Comparison of ENCODE assay signal across 1 cellular context in the genomic region with DNA sequence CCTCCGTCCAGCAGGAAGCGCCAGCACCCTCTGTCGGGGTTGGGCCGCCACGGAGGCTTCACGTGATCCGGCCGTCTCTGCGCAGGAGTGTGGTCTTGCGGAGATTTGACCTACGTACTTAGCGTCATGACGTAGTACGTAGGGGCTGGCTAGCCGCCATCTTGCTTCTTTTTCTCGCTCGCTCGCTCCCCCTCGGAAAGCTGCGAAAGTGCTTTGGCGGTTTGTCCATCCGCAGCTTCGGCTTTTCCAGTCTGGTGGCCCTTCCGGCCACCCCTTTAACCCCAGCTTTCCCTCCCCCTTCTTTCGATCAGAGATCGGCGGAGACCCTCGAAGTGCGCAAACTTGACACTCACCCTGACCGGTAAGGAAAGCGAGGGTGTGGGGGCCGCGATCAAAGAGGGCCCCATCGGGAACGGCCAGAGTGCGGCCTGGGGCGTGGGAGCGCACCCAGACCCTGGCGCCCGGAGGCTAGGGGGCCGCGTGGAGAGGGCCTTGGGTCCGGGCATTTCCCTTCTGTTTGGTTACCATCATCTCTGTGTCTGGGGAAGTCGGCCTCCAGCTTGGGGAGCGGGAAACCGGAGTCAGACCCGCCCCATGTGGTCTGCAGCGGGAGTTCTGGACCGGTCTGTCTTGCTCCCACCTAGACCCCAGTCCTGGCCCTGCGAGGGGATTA.
TF ChIP-seq lines count a peak whose summit lies in the region.

A gene (plus strand): TSS at position 156 of the 673 bp plus-strand sequence. CDS start 26,559 bp downstream, outside the sequence.

TF ChIP-seq in K562, 482 proteins besides CTCF, POLR2A, EP300 and RAD21 (continued from another document and continues in another):
- TF ChIP-seq, protein P1, sequence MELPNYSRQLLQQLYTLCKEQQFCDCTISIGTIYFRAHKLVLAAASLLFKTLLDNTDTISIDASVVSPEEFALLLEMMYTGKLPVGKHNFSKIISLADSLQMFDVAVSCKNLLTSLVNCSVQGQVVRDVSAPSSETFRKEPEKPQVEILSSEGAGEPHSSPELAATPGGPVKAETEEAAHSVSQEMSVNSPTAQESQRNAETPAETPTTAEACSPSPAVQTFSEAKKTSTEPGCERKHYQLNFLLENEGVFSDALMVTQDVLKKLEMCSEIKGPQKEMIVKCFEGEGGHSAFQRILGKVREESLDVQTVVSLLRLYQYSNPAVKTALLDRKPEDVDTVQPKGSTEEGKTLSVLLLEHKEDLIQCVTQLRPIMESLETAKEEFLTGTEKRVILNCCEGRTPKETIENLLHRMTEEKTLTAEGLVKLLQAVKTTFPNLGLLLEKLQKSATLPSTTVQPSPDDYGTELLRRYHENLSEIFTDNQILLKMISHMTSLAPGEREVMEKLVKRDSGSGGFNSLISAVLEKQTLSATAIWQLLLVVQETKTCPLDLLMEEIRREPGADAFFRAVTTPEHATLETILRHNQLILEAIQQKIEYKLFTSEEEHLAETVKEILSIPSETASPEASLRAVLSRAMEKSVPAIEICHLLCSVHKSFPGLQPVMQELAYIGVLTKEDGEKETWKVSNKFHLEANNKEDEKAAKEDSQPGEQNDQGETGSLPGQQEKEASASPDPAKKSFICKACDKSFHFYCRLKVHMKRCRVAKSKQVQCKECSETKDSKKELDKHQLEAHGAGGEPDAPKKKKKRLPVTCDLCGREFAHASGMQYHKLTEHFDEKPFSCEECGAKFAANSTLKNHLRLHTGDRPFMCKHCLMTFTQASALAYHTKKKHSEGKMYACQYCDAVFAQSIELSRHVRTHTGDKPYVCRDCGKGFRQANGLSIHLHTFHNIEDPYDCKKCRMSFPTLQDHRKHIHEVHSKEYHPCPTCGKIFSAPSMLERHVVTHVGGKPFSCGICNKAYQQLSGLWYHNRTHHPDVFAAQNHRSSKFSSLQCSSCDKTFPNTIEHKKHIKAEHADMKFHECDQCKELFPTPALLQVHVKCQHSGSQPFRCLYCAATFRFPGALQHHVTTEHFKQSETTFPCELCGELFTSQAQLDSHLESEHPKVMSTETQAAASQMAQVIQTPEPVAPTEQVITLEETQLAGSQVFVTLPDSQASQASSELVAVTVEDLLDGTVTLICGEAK (IDR thresholded peaks at IDR 0.05) = peak; percentile 9; the same call in 1 of the 2 replicates
- TF ChIP-seq, protein P1 (CRISPR knock-in tag; IDR thresholded peaks at IDR 0.05) = no peak
- peak; percentile 56 for TF ChIP-seq SMAD1 (IDR thresholded peaks at IDR 0.05; ENCODE audit: low read depth, low read length, partially characterized antibody)
- peak; percentile 62 for TF ChIP-seq FIP1L1 (IDR thresholded peaks at IDR 0.05; ENCODE audit: low read depth, low read length, poor library complexity, severe bottlenecking)
- TF ChIP-seq, protein P2, sequence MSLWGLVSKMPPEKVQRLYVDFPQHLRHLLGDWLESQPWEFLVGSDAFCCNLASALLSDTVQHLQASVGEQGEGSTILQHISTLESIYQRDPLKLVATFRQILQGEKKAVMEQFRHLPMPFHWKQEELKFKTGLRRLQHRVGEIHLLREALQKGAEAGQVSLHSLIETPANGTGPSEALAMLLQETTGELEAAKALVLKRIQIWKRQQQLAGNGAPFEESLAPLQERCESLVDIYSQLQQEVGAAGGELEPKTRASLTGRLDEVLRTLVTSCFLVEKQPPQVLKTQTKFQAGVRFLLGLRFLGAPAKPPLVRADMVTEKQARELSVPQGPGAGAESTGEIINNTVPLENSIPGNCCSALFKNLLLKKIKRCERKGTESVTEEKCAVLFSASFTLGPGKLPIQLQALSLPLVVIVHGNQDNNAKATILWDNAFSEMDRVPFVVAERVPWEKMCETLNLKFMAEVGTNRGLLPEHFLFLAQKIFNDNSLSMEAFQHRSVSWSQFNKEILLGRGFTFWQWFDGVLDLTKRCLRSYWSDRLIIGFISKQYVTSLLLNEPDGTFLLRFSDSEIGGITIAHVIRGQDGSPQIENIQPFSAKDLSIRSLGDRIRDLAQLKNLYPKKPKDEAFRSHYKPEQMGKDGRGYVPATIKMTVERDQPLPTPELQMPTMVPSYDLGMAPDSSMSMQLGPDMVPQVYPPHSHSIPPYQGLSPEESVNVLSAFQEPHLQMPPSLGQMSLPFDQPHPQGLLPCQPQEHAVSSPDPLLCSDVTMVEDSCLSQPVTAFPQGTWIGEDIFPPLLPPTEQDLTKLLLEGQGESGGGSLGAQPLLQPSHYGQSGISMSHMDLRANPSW (CRISPR knock-in tag; IDR thresholded peaks at IDR 0.05) = no peak; the same call in 1 of the 2 replicates
- TF ChIP-seq SMAD2 (IDR thresholded peaks at IDR 0.05; ENCODE audit: low read depth, low read length) = no peak
- no peak for TF ChIP-seq ZNF695 (CRISPR knock-in tag; IDR thresholded peaks at IDR 0.05)
- TF ChIP-seq DMBX1 (CRISPR knock-in tag; IDR thresholded peaks at IDR 0.05; ENCODE audit: borderline replicate concordance) = no peak
- TF ChIP-seq, protein P3, sequence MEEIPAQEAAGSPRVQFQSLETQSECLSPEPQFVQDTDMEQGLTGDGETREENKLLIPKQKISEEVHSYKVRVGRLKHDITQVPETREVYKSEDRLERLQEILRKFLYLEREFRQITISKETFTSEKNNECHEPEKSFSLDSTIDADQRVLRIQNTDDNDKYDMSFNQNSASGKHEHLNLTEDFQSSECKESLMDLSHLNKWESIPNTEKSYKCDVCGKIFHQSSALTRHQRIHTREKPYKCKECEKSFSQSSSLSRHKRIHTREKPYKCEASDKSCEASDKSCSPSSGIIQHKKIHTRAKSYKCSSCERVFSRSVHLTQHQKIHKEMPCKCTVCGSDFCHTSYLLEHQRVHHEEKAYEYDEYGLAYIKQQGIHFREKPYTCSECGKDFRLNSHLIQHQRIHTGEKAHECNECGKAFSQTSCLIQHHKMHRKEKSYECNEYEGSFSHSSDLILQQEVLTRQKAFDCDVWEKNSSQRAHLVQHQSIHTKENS (CRISPR knock-in tag; IDR thresholded peaks at IDR 0.05) = no peak
- TF ChIP-seq YY1 (IDR thresholded peaks at IDR 0.05; ENCODE audit: borderline replicate concordance in 1 of 3, control insufficient read depth in 1 of 3, extremely low read depth in 1 of 3, insufficient read depth in 3 of 3, insufficient read length in 1 of 3, insufficient replicate concordance in 2 of 3, low read depth in 1 of 3, low read length in 2 of 3) = peak; percentile 88 to 97 (median 96)
- peak; percentile 54; the same call in 1 of the 2 replicates for TF ChIP-seq RUNX1 (IDR thresholded peaks at IDR 0.05; ENCODE audit: low read depth)
- TF ChIP-seq BRD9 (IDR thresholded peaks at IDR 0.05; ENCODE audit: low read depth, partially characterized antibody) = peak; percentile 24
- no peak for TF ChIP-seq GTF2A2 (tag; IDR thresholded peaks at IDR 0.05)
- TF ChIP-seq HCFC1 (IDR thresholded peaks at IDR 0.05; ENCODE audit: low read depth, low read length) = peak; percentile 60
- TF ChIP-seq, protein P4, sequence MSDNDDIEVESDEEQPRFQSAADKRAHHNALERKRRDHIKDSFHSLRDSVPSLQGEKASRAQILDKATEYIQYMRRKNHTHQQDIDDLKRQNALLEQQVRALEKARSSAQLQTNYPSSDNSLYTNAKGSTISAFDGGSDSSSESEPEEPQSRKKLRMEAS (CRISPR knock-in tag; IDR thresholded peaks at IDR 0.05) = peak; percentile 77
- no peak for TF ChIP-seq ASH1L (IDR thresholded peaks at IDR 0.05; ENCODE audit: borderline replicate concordance, low read depth, partially characterized antibody)
- TF ChIP-seq CBFA2T2 (conservative IDR thresholded peaks at IDR 0.05) = peak; percentile 79
- no peak for TF ChIP-seq CBFA2T3 (IDR thresholded peaks at IDR 0.05)
- peak; percentile 69; the same call in 1 of the 2 replicates for TF ChIP-seq HLTF (IDR thresholded peaks at IDR 0.05)
- TF ChIP-seq, protein P5, sequence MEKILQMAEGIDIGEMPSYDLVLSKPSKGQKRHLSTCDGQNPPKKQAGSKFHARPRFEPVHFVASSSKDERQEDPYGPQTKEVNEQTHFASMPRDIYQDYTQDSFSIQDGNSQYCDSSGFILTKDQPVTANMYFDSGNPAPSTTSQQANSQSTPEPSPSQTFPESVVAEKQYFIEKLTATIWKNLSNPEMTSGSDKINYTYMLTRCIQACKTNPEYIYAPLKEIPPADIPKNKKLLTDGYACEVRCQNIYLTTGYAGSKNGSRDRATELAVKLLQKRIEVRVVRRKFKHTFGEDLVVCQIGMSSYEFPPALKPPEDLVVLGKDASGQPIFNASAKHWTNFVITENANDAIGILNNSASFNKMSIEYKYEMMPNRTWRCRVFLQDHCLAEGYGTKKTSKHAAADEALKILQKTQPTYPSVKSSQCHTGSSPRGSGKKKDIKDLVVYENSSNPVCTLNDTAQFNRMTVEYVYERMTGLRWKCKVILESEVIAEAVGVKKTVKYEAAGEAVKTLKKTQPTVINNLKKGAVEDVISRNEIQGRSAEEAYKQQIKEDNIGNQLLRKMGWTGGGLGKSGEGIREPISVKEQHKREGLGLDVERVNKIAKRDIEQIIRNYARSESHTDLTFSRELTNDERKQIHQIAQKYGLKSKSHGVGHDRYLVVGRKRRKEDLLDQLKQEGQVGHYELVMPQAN (IDR thresholded peaks at IDR 0.05; ENCODE audit: borderline replicate concordance) = peak; percentile 86; the same call in 1 of the 2 replicates
- TF ChIP-seq, protein P6, sequence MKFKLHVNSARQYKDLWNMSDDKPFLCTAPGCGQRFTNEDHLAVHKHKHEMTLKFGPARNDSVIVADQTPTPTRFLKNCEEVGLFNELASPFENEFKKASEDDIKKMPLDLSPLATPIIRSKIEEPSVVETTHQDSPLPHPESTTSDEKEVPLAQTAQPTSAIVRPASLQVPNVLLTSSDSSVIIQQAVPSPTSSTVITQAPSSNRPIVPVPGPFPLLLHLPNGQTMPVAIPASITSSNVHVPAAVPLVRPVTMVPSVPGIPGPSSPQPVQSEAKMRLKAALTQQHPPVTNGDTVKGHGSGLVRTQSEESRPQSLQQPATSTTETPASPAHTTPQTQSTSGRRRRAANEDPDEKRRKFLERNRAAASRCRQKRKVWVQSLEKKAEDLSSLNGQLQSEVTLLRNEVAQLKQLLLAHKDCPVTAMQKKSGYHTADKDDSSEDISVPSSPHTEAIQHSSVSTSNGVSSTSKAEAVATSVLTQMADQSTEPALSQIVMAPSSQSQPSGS (CRISPR knock-in tag; IDR thresholded peaks at IDR 0.05) = no peak
- TF ChIP-seq ARHGAP35 (IDR thresholded peaks at IDR 0.05; ENCODE audit: partially characterized antibody) = no peak
- TF ChIP-seq ESRRA (IDR thresholded peaks at IDR 0.05; ENCODE audit: borderline replicate concordance, low read depth) = peak; percentile 68; the same call in 1 of the 2 replicates
- TF ChIP-seq OTX1 (CRISPR knock-in tag; IDR thresholded peaks at IDR 0.05) = no peak
- no peak for TF ChIP-seq RBM25 (IDR thresholded peaks at IDR 0.05; ENCODE audit: low read depth, low read length, severe bottlenecking)
- TF ChIP-seq ELF2 (CRISPR knock-in tag; IDR thresholded peaks at IDR 0.05) = no peak
- peak; percentile 41; the same call in 1 of the 2 replicates for TF ChIP-seq GABPB1 (CRISPR knock-in tag; IDR thresholded peaks at IDR 0.05)
- no peak for TF ChIP-seq BCOR (IDR thresholded peaks at IDR 0.05)
- no peak for TF ChIP-seq ILK (tag; IDR thresholded peaks at IDR 0.05; ENCODE audit: borderline replicate concordance, low read depth)
- TF ChIP-seq, protein P7, sequence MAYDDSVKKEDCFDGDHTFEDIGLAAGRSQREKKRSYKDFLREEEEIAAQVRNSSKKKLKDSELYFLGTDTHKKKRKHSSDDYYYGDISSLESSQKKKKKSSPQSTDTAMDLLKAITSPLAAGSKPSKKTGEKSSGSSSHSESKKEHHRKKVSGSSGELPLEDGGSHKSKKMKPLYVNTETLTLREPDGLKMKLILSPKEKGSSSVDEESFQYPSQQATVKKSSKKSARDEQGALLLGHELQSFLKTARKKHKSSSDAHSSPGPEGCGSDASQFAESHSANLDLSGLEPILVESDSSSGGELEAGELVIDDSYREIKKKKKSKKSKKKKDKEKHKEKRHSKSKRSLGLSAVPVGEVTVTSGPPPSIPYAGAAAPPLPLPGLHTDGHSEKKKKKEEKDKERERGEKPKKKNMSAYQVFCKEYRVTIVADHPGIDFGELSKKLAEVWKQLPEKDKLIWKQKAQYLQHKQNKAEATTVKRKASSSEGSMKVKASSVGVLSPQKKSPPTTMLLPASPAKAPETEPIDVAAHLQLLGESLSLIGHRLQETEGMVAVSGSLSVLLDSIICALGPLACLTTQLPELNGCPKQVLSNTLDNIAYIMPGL (CRISPR knock-in tag; IDR thresholded peaks at IDR 0.05) = peak; percentile 81; the same call in 1 of the 2 replicates
- TF ChIP-seq, protein P8, sequence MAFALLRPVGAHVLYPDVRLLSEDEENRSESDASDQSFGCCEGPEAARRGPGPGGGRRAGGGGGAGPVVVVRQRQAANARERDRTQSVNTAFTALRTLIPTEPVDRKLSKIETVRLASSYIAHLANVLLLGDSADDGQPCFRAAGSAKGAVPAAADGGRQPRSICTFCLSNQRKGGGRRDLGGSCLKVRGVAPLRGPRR (CRISPR knock-in tag; IDR thresholded peaks at IDR 0.05) = no peak
- 0 out of 2 replicates have a peak, but pooled peaks have one; percentile 52 for TF ChIP-seq TAF7 (tag; IDR thresholded peaks at IDR 0.05)
- no peak; the same call in 1 of the 2 replicates for TF ChIP-seq HDAC2 (IDR thresholded peaks at IDR 0.05)
- peak; percentile 63 for TF ChIP-seq C11orf30 (IDR thresholded peaks at IDR 0.05; ENCODE audit: low read depth)
- no peak for TF ChIP-seq ZNF75A (CRISPR knock-in tag; IDR thresholded peaks at IDR 0.05)
- peak; percentile 27 to 93; a peak in 3 of 4 replicates for TF ChIP-seq RCOR1 (IDR thresholded peaks at IDR 0.05; ENCODE audit: borderline replicate concordance in 1 of 2, low read depth in 2 of 2, low read length in 2 of 2)
- TF ChIP-seq ETV1 (tag; conservative IDR thresholded peaks at IDR 0.05; ENCODE audit: low read depth) = peak; percentile 49
- no peak for TF ChIP-seq GATAD2B (IDR thresholded peaks at IDR 0.05; ENCODE audit: borderline replicate concordance)
- peak in 1 of 2 experiments; percentile 57; a peak in 1 of 4 replicates for TF ChIP-seq NONO (IDR thresholded peaks at IDR 0.05; ENCODE audit: low read depth in 2 of 2, low read length in 1 of 2)
- no peak; the same call in 1 of the 2 replicates for TF ChIP-seq ZBED1 (IDR thresholded peaks at IDR 0.05)
